Comparison of ENCODE assay signal across 8 cellular contexts in genomic region chr18:55588876-55589595, GRCh38. TPM values are rescaled to one million over a fixed set of nuclear protein-coding genes. Genes with fewer than 3 reads are reported as not detected.
DNase-seq lines count a peak whose midpoint lies in the region; ATAC-seq and TF ChIP-seq lines count a peak whose summit lies in the region.

No MANE protein-coding gene starts in this region.

- H3K4me3 Mint-ChIP-seq in T-helper 2 cell treated with Interferon-gamma antibody and Interleukin-4, amounts not matched to agents 5 μg/mL and 100 μg/mL, for 36 hours = peak overlapping the region; percentile 91
- H3K4me3 Mint-ChIP-seq in endodermal cell = peak overlapping the region; percentile 77
- peak overlapping the region; percentile 92 for H3K4me3 Mint-ChIP-seq in natural killer cell

- H3K9me3 ChIP-seq in OCI-LY3 (ENCODE audit: insufficient read depth, low read length) (no peaks in the 10 kb centered on the region), endodermal cell (ENCODE audit: control insufficient read depth, low read length) (no peaks in the 10 kb centered on the region)

- WGBS in endodermal cell (ENCODE audit: insufficient coverage in 1 of 2, insufficient read length in 1 of 2), 2 experiments = 0 to 1% methylated on average over 8 to 12 of the region's 12 CpGs

- no peaks in the 10 kb centered on the region for H3K27me3 ChIP-seq in OCI-LY3 (ENCODE audit: low read depth, low read length)
- no peaks in the 10 kb centered on the region for H3K27me3 ChIP-seq in endodermal cell (ENCODE audit: control insufficient read depth, insufficient read depth, low read length, poor library complexity, severe bottlenecking)

- H3K27ac Mint-ChIP-seq in T-helper 2 cell treated with Interferon-gamma antibody and Interleukin-4, amounts not matched to agents 5 μg/mL and 100 μg/mL, for 36 hours = peak overlapping the region; percentile 87
- H3K27ac Mint-ChIP-seq in endodermal cell = peak overlapping the region; percentile 85
- H3K27ac Mint-ChIP-seq in natural killer cell = peak overlapping the region; percentile 80 to 84

- no peak for ATAC-seq in natural killer cell
- no peak for ATAC-seq in GM21381 (IDR thresholded peaks at IDR 0.05; ENCODE audit: unreplicated experiment)

- H3K27me3 Mint-ChIP-seq in T-helper 2 cell treated with Interferon-gamma antibody and Interleukin-4, amounts not matched to agents 5 μg/mL and 100 μg/mL, for 36 hours (ENCODE audit: low read depth) = peaks cover 36% of the 10 kb centered on the region
- H3K27me3 Mint-ChIP-seq in endodermal cell (ENCODE audit: insufficient read depth) = peaks cover 2% of the 10 kb centered on the region
- peaks cover 0 to 9% of the 10 kb centered on the region in 2 donors for H3K27me3 Mint-ChIP-seq in natural killer cell (ENCODE audit: low read depth in 2 of 2)

- H3K4me1 ChIP-seq in OCI-LY3 (ENCODE audit: low read length) = peaks cover 26% of the 10 kb centered on the region
- H3K4me1 ChIP-seq in endodermal cell (ENCODE audit: control insufficient read depth, insufficient read depth, low read length) = peaks cover 4% of the 10 kb centered on the region

- H3K79me2 ChIP-seq in OCI-LY3 (ENCODE audit: low read length) = peaks cover 58% of the 10 kb centered on the region

- H4K20me1 ChIP-seq in OCI-LY3 (ENCODE audit: insufficient read depth, low read length) = no peaks in the 10 kb centered on the region

- H3K36me3 Mint-ChIP-seq in T-helper 2 cell treated with Interferon-gamma antibody and Interleukin-4, amounts not matched to agents 5 μg/mL and 100 μg/mL, for 36 hours (ENCODE audit: low read depth) = peaks cover 2% of the 10 kb centered on the region
- H3K36me3 Mint-ChIP-seq in endodermal cell (ENCODE audit: low read depth) = peaks cover 4% of the 10 kb centered on the region
- H3K36me3 Mint-ChIP-seq in natural killer cell = no peaks in the 10 kb centered on the region

- H3K36me3 ChIP-seq in OCI-LY3 (replicated peaks; ENCODE audit: low read depth, low read length) (peaks cover 30% of the 10 kb centered on the region), endodermal cell (ENCODE audit: control insufficient read depth, insufficient read depth, low read length) (no peaks in the 10 kb centered on the region)

- H3K4me3 ChIP-seq in OCI-LY3 (ENCODE audit: low read length) (peak overlapping the region; percentile 75), endodermal cell (ENCODE audit: low read length) (peak overlapping the region; percentile 99)

- TF ChIP-seq CTCF in OCI-LY3 (IDR thresholded peaks at IDR 0.05; ENCODE audit: low read depth, low read length) = no peak
- no peak for TF ChIP-seq CTCF in endodermal cell (conservative IDR thresholded peaks at IDR 0.05)
- no peak for TF ChIP-seq CTCF in natural killer cell (IDR thresholded peaks at IDR 0.05)

- H3K4me2 ChIP-seq in OCI-LY3 (ENCODE audit: low read length) = peak overlapping the region; percentile 75

- DNase-seq in T-helper 2 cell treated with Interferon-gamma antibody and Interleukin-4, amounts not matched to agents 5 μg/mL and 100 μg/mL, for 36 hours (ENCODE audit: low spot score) = no peak
- no peak for DNase-seq in T-helper 2 cell
- no peak for DNase-seq in endodermal cell
- DNase-seq in natural killer cell = no peak
- no peak for DNase-seq in Kasumi-1 (lab: John Stamatoyannopoulos, UW)
- no peak for DNase-seq in NCI-H187 treated with DMSO at 0.1 percent for 48 hours (lab: John Stamatoyannopoulos, UW)

- no peak overlapping the region for H2AFZ ChIP-seq in OCI-LY3 (ENCODE audit: low read depth, low read length)

- peaks cover 26% of the 10 kb centered on the region for H3K4me1 Mint-ChIP-seq in T-helper 2 cell treated with Interferon-gamma antibody and Interleukin-4, amounts not matched to agents 5 μg/mL and 100 μg/mL, for 36 hours (ENCODE audit: low read depth)
- H3K4me1 Mint-ChIP-seq in endodermal cell = peaks cover 26% of the 10 kb centered on the region
- H3K4me1 Mint-ChIP-seq in natural killer cell = peaks cover 26 to 37% of the 10 kb centered on the region in 2 donors

- H3K9me3 Mint-ChIP-seq in T-helper 2 cell treated with Interferon-gamma antibody and Interleukin-4, amounts not matched to agents 5 μg/mL and 100 μg/mL, for 36 hours = no peaks in the 10 kb centered on the region
- H3K9me3 Mint-ChIP-seq in endodermal cell = no peaks in the 10 kb centered on the region
- no peaks in the 10 kb centered on the region for H3K9me3 Mint-ChIP-seq in natural killer cell

- H3K9ac ChIP-seq in OCI-LY3 (ENCODE audit: low read length) = peak overlapping the region; percentile 92
- H3K9ac ChIP-seq in endodermal cell (ENCODE audit: extremely low read depth, low read length, poor library complexity, severe bottlenecking) = peak overlapping the region; percentile 78

- H3K27ac ChIP-seq in OCI-LY3 (ENCODE audit: low read length) (peak overlapping the region; percentile 88), endodermal cell (ENCODE audit: low read depth, low read length) (peak overlapping the region; percentile 83)

- intact Hi-C loops in natural killer cell (cut with micrococcal nuclease) = loop anchor here (2.0 kb wide), 1 partner anchor 132 kb away; no protein-coding TSS in a partner anchor

RNA-seq across cellular contexts. Expression of gene TCF4, which starts 1.0 kb away (rescaled TPM):
- total RNA-seq in endodermal cell (10 to 100 TPM; 40.4 to 58.5 TPM), natural killer cell (10 to 100 TPM in 1 of 3 donors, 1 to 10 TPM in 2; 8.3 to 16.5 (median 9.0) TPM)
- 69.6 TPM for polyA plus RNA-seq in endodermal cell (2013, experiment 1 of 2)
- 65.7 TPM for polyA plus RNA-seq in endodermal cell (2013, experiment 2 of 2)
